23 cellular contexts compared by ENCODE assay signal in the genomic region with DNA sequence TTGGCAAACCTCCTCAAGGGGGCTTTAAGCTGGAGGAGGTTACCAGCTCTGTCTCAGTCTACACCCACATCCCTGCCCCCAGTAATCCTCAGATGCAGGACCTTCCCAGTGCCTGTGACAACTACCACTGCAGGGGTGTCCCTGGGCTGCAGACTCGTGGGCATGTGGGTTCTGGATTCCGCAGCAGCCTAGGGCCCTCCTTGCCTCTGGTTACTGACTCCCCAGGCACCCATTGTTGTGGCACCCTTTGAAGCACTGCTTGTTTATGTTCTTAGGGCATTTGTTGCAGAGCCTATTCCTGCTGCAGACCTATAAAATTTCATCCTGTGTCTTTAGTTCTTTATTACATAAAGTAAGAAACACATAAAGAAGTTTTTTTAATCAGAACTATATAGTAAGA. TPM values are rescaled to one million over a fixed set of nuclear protein-coding genes. Genes with fewer than 3 reads are reported as not detected.
"Had no signal": no experiment of that assay in that cellular context is flagged by ENCODE, and none has a peak within 500 bp of the region (broad histone marks: within the 10 kb centered on the region; RNA-seq: fewer than 3 reads in every experiment).

No MANE protein-coding gene starts in this region.

- DNase-seq: activated CD4-positive, alpha-beta T cell treated with anti-CD3 and anti-CD28 coated beads, Interleukin-2, amount 50 U/mL, for 1 hour; activated CD4-positive, CD25-positive, alpha-beta regulatory T cell treated with anti-CD3 and anti-CD28 coated beads, Interleukin-2, amount 50 U/mL, for 72 hours; activated CD8-positive, alpha-beta memory T cell treated with anti-CD3 and anti-CD28 coated beads, Interleukin-2, amount 50 U/mL, for 4 hours; activated naive CD4-positive, alpha-beta T cell treated with anti-CD3 and anti-CD28 coated beads for 36 hours; activated T-cell treated with anti-CD3 and anti-CD28 coated beads, Interleukin-2, amount 50 U/mL, for 4 hours; body of pancreas; endodermal cell; heart left ventricle; kidney; left lung; naive thymus-derived CD8-positive, alpha-beta T cell; stimulated activated CD4-positive, alpha-beta T cell treated with anti-CD3 and anti-CD28 coated beads, Interleukin-4, amount 100 ng/mL, for 24 hours; stimulated activated naive CD4-positive, alpha-beta T cell; T-helper 17 cell had no signal

- H3K4me3 ChIP-seq: body of pancreas, gastroesophageal sphincter, heart left ventricle, left lung had no signal

- ATAC-seq: activated T-cell treated with anti-CD3 and anti-CD28 coated beads, Interleukin-2, amount 50 U/mL, for 4 hours; body of pancreas; gastroesophageal sphincter; left lung; naive thymus-derived CD8-positive, alpha-beta T cell; sciatic nerve; T-helper 17 cell had no signal

- H3K27me3 ChIP-seq: body of pancreas, gastroesophageal sphincter, heart left ventricle, left lung, neutrophil had no signal

- H3K27ac ChIP-seq: body of pancreas, epithelial cell of prostate, gastroesophageal sphincter, heart left ventricle, left lung, neutrophil, parathyroid adenoma, VCaP had no signal

- H3K9ac ChIP-seq: parathyroid adenoma had no signal

- H3K27ac Mint-ChIP-seq: T-helper 17 cell had no signal

- H3K4me3 Mint-ChIP-seq: activated naive CD4-positive, alpha-beta T cell treated with anti-CD3 and anti-CD28 coated beads for 36 hours; activated T-cell treated with anti-CD3 and anti-CD28 coated beads, Interleukin-2, amount 50 U/mL, for 4 hours; endodermal cell; naive thymus-derived CD8-positive, alpha-beta T cell; T-helper 17 cell had no signal

- H2AFZ ChIP-seq: parathyroid adenoma had no signal

- H3K27me3 Mint-ChIP-seq: naive thymus-derived CD8-positive, alpha-beta T cell; T-helper 17 cell had no signal

- H3K9me3 ChIP-seq: body of pancreas, gastroesophageal sphincter, heart left ventricle, left lung, neutrophil had no signal

- H3K9me3 Mint-ChIP-seq: activated naive CD4-positive, alpha-beta T cell treated with anti-CD3 and anti-CD28 coated beads for 36 hours; activated T-cell treated with anti-CD3 and anti-CD28 coated beads, Interleukin-2, amount 50 U/mL, for 4 hours; endodermal cell; naive thymus-derived CD8-positive, alpha-beta T cell had no signal

- H3K4me1 ChIP-seq: body of pancreas, gastroesophageal sphincter, left lung, parathyroid adenoma had no signal

RNA-seq across cellular contexts. Expression of a gene that starts 51.1 kb away (rescaled TPM):
- total RNA-seq: activated naive CD4-positive, alpha-beta T cell treated with anti-CD3 and anti-CD28 coated beads for 36 hours; activated T-cell treated with anti-CD3 and anti-CD28 coated beads, Interleukin-2, amount 50 U/mL, for 4 hours; body of pancreas; cardiac septum; gastroesophageal sphincter; heart left ventricle; kidney; left lung; mucosa of gallbladder; naive thymus-derived CD8-positive, alpha-beta T cell; sciatic nerve; ureter had no signal
- polyA plus RNA-seq: heart left ventricle; naive thymus-derived CD8-positive, alpha-beta T cell had no signal
